8 cellular contexts compared by ENCODE assay signal in the genomic region with DNA sequence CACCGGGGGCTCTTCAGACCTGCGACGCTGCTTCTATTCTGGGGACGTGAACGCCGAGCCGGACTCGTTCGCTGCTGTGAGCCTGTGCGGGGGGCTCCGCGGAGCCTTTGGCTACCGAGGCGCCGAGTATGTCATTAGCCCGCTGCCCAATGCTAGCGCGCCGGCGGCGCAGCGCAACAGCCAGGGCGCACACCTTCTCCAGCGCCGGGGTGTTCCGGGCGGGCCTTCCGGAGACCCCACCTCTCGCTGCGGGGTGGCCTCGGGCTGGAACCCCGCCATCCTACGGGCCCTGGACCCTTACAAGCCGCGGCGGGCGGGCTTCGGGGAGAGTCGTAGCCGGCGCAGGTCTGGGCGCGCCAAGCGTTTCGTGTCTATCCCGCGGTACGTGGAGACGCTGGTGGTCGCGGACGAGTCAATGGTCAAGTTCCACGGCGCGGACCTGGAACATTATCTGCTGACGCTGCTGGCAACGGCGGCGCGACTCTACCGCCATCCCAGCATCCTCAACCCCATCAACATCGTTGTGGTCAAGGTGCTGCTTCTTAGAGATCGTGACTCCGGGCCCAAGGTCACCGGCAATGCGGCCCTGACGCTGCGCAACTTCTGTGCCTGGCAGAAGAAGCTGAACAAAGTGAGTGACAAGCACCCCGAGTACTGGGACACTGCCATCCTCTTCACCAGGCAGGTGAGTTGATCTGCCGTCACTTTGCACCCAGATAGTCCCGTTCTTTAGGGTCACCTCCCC. TPM values are rescaled to one million over a fixed set of nuclear protein-coding genes. Genes with fewer than 3 reads are reported as not detected.
DNase-seq lines count a peak whose midpoint lies in the region; ATAC-seq and TF ChIP-seq lines count a peak whose summit lies in the region.

No MANE protein-coding gene starts in this region.

- H3K27ac ChIP-seq in stomach smooth muscle (ENCODE audit: low read length) = no peak overlapping the region

- no peaks in the 10 kb centered on the region for H3K9me3 ChIP-seq in stomach smooth muscle (ENCODE audit: control insufficient read depth in 2 of 2, low read length in 2 of 2)

- peaks cover 4% of the 10 kb centered on the region for H3K36me3 Mint-ChIP-seq in brain

- peak; percentile 14 for ATAC-seq in left colon
- ATAC-seq in HG03469 (IDR thresholded peaks at IDR 0.05; ENCODE audit: unreplicated experiment) = no peak
- ATAC-seq in HG03045 (IDR thresholded peaks at IDR 0.05; ENCODE audit: unreplicated experiment) = no peak

- H3K27ac Mint-ChIP-seq in brain = peak overlapping the region; percentile 35 to 87 (median 63)

- H3K4me1 ChIP-seq in stomach smooth muscle (ENCODE audit: control insufficient read depth, insufficient read depth, low read length) = peaks cover 37% of the 10 kb centered on the region

- H3K4me1 Mint-ChIP-seq in brain = peaks cover 43% of the 10 kb centered on the region

- H3K4me3 Mint-ChIP-seq in brain = peak overlapping the region; percentile 89 to 97 (median 94)

- peak overlapping the region; percentile 39 to 42 for H3K9ac ChIP-seq in stomach smooth muscle (ENCODE audit: low read length in 2 of 2)

- no peak for TF ChIP-seq CTCF in brain (conservative IDR thresholded peaks at IDR 0.05)

- H3K36me3 ChIP-seq in stomach smooth muscle (ENCODE audit: control insufficient read depth in 2 of 2, insufficient read depth in 2 of 2, low read length in 2 of 2) = no peaks in the 10 kb centered on the region

- DNase-seq in NCI-H2171 treated with DMSO at 0.1 percent for 48 hours (lab: John Stamatoyannopoulos, UW) = peak; percentile 4
- no peak for DNase-seq in NCI-H2171 (lab: John Stamatoyannopoulos, UW)
- DNase-seq in left colon = peak in 1 of 2 donors; percentile 32
- DNase-seq in epidermal melanocyte (ENCODE audit: insufficient read length, low spot score) = no peak

- intact Hi-C loops in left colon (cut with DNase I, micrococcal nuclease) = no loop called here

- no peaks in the 10 kb centered on the region for H3K9me3 Mint-ChIP-seq in brain

- peaks cover 0 to 9% of the 10 kb centered on the region in 2 donors for H3K27me3 ChIP-seq in stomach smooth muscle (ENCODE audit: control insufficient read depth in 1 of 2, insufficient read depth in 2 of 2, low read length in 2 of 2)

- peak overlapping the region; percentile 76 to 82 for H3K4me3 ChIP-seq in stomach smooth muscle (ENCODE audit: low read length in 2 of 2)

- H3K27me3 Mint-ChIP-seq in brain = peaks cover 63% of the 10 kb centered on the region

RNA-seq across cellular contexts. Expression of a gene that starts 1.0 kb away (rescaled TPM):
- polyA plus RNA-seq in brain (ENCODE audit: insufficient read depth, low read depth, low replicate concordance) = 1.3 TPM
- 1 to 10 TPM; 3.6 to 4.4 TPM for total RNA-seq in left colon

RNA-seq across cellular contexts. Expression of a gene that starts 21.0 kb away (rescaled TPM):
- polyA plus RNA-seq in brain (ENCODE audit: insufficient read depth, low read depth, low replicate concordance) = 4.0 TPM
- total RNA-seq in left colon = 1 to 10 TPM in 1 of 2 donors, under 1 TPM in 1; 0.40 to 3.4 TPM
